ENCODE assay signal across 8 cellular contexts in genomic region chr2:36965751-36966369, GRCh38. TPM values are rescaled to one million over a fixed set of nuclear protein-coding genes. Genes with fewer than 3 reads are reported as not detected.
DNase-seq lines count a peak whose midpoint lies in the region; ATAC-seq and TF ChIP-seq lines count a peak whose summit lies in the region.

No MANE protein-coding gene starts in this region.

- peak overlapping the region; percentile 98 for H3K4me3 Mint-ChIP-seq in activated naive CD8-positive, alpha-beta T cell treated with anti-CD3 and anti-CD28 coated beads, Interleukin-2, amount 50 U/mL, for 24 hours

- H3K27ac Mint-ChIP-seq in activated naive CD8-positive, alpha-beta T cell treated with anti-CD3 and anti-CD28 coated beads, Interleukin-2, amount 50 U/mL, for 24 hours = peak overlapping the region; percentile 87

- TF ChIP-seq CTCF in AG09309 (IDR thresholded peaks at IDR 0.05; ENCODE audit: control insufficient read depth, insufficient read depth, low read depth, low read length, missing control alignments) (no peak), PC-9 (conservative IDR thresholded peaks at IDR 0.05) (no peak)

- CTCF ChIA-PET in PC-9 (lab: Charles Lee) = no interaction called here

- no peaks in the 10 kb centered on the region for H3K9me3 Mint-ChIP-seq in activated naive CD8-positive, alpha-beta T cell treated with anti-CD3 and anti-CD28 coated beads, Interleukin-2, amount 50 U/mL, for 24 hours

- H3K4me2 ChIP-seq in PC-9 = peak overlapping the region; percentile 94

- no peaks in the 10 kb centered on the region for H4K20me1 ChIP-seq in PC-9 (ENCODE audit: insufficient read depth)

- intact Hi-C loops in PC-9 (cut with micrococcal nuclease; ENCODE audit: unreplicated experiment) = loop anchor here (5.0 kb wide), 1 partner anchor 74 kb away; no protein-coding TSS in a partner anchor
- intact Hi-C loops in left ventricle myocardium superior (cut with micrococcal nuclease) = no loop called here

- H2AFZ ChIP-seq in PC-9 = peak overlapping the region; percentile 87

- no peaks in the 10 kb centered on the region for H3K9me2 ChIP-seq in PC-9 (ENCODE audit: insufficient read depth)

- ATAC-seq in GM18907 (IDR thresholded peaks at IDR 0.05; ENCODE audit: unreplicated experiment) (peak; percentile 39), HG03175 (IDR thresholded peaks at IDR 0.05; ENCODE audit: unreplicated experiment) (peak; percentile 28), left ventricle myocardium superior (peak; percentile 51)
- peak; percentile 2 for ATAC-seq in activated naive CD8-positive, alpha-beta T cell treated with anti-CD3 and anti-CD28 coated beads, Interleukin-2, amount 50 U/mL, for 24 hours

- POLR2A ChIA-PET in PC-9 (lab: Charles Lee; ENCODE audit: unreplicated experiment) = no interaction called here

- peaks cover 11% of the 10 kb centered on the region for H3F3A ChIP-seq in PC-9 (ENCODE audit: insufficient read depth, low read depth)

- BruUV-seq in PC-9 (replicated peaks; lab: Mats Ljungman, UMichigan) = no TSS peak

- peaks cover 2% of the 10 kb centered on the region for H3K36me3 Mint-ChIP-seq in activated naive CD8-positive, alpha-beta T cell treated with anti-CD3 and anti-CD28 coated beads, Interleukin-2, amount 50 U/mL, for 24 hours (ENCODE audit: low read depth)

- no peaks in the 10 kb centered on the region for H3K27me3 Mint-ChIP-seq in activated naive CD8-positive, alpha-beta T cell treated with anti-CD3 and anti-CD28 coated beads, Interleukin-2, amount 50 U/mL, for 24 hours

- peaks cover 46% of the 10 kb centered on the region for H3K79me2 ChIP-seq in PC-9 (ENCODE audit: low read depth)

- H3K27me3 ChIP-seq in PC-9 (ENCODE audit: insufficient read depth, low read depth) = no peaks in the 10 kb centered on the region

- peak overlapping the region; percentile 4; the same call in 1 of the 2 replicates for H3K27ac ChIP-seq in PC-9

- no peaks in the 10 kb centered on the region for H3K9me3 ChIP-seq in PC-9 (ENCODE audit: insufficient read depth, low read depth)

- H3K4me1 ChIP-seq in PC-9 (replicated peaks; ENCODE audit: insufficient read depth) = peaks cover 43% of the 10 kb centered on the region

- peak overlapping the region; percentile 82 for H3K4me3 ChIP-seq in AG09309 (ENCODE audit: control insufficient read depth, low read depth, low read length)
- peak overlapping the region; percentile 83 for H3K4me3 ChIP-seq in PC-9
- H3K4me3 ChIP-seq in skeletal muscle cell (ENCODE audit: low read depth, low read length) = peak overlapping the region; percentile 76

- DNase-seq in AG09309 (ENCODE audit: low read depth) (no peak), PC-9 (no peak), left ventricle myocardium superior (no peak), skeletal muscle cell (ENCODE audit: low read depth) (no peak), inferior parietal cortex (ENCODE audit: extremely low spot score) (no peak)
- peak; percentile 51 for DNase-seq in activated naive CD8-positive, alpha-beta T cell treated with anti-CD3 and anti-CD28 coated beads, Interleukin-2, amount 50 U/mL, for 24 hours

- peaks cover 48% of the 10 kb centered on the region for H3K4me1 Mint-ChIP-seq in activated naive CD8-positive, alpha-beta T cell treated with anti-CD3 and anti-CD28 coated beads, Interleukin-2, amount 50 U/mL, for 24 hours

- H3K36me3 ChIP-seq in PC-9 (ENCODE audit: low read depth) = no peaks in the 10 kb centered on the region

RNA-seq across cellular contexts. Expression of gene STRN, which starts 0.5 kb away (rescaled TPM):
- 33.5 and 37.6 TPM in 2 replicates for total RNA-seq in PC-9 (2021)
- 49.7 TPM for total RNA-seq in left ventricle myocardium superior
